In genomic region chr2:154551649-154552048, GRCh38 we compare ENCODE assay signal across 31 cellular contexts.
"Had no signal": no experiment of that assay in that cellular context is flagged by ENCODE, and none has a peak within 500 bp of the region (broad histone marks: within the 10 kb centered on the region; RNA-seq: fewer than 3 reads in every experiment).

No MANE protein-coding gene starts in this region.

- ATAC-seq: activated CD4-positive, CD25-positive, alpha-beta regulatory T cell treated with anti-CD3 and anti-CD28 coated beads, Interleukin-2, amount 50 U/mL, for 24 hours; activated CD8-positive, alpha-beta memory T cell treated with anti-CD3 and anti-CD28 coated beads, Interleukin-2, amount 10 ng/mL, durations not matched to agents 7 days and 5 days; activated CD8-positive, alpha-beta T cell treated with anti-CD3 and anti-CD28 coated beads, Interleukin-2, amount 10 ng/mL, durations not matched to agents 7 days and 5 days; activated naive CD8-positive, alpha-beta T cell treated with anti-CD3 and anti-CD28 coated beads, Interleukin-2, amount 50 U/mL, for 24 hours; body of pancreas; effector memory CD8-positive, alpha-beta T cell; foreskin keratinocyte; gastrocnemius medialis; heart left ventricle had no signal

- H3K27me3 ChIP-seq: adrenal gland, body of pancreas, esophagus muscularis mucosa, foreskin keratinocyte, gastrocnemius medialis, heart left ventricle had no signal

- H3K4me3 ChIP-seq: adrenal gland, body of pancreas, esophagus muscularis mucosa, gastrocnemius medialis, heart left ventricle had no signal

- H3K36me3 ChIP-seq: adrenal gland, esophagus muscularis mucosa, gastrocnemius medialis, heart left ventricle, WERI-Rb-1 had no signal

- H3K4me1 ChIP-seq: adrenal gland, body of pancreas, esophagus muscularis mucosa, foreskin keratinocyte, gastrocnemius medialis had no signal

- DNase-seq: activated B cell treated with CpG ODN at 0.5 μM for 24 hours; activated CD4-positive, alpha-beta T cell treated with anti-CD3 and anti-CD28 coated beads for 48 hours; activated CD4-positive, alpha-beta T cell treated with anti-CD3 and anti-CD28 coated beads, Interleukin-2, amount 50 U/mL, for 1 hour; activated CD4-positive, alpha-beta T cell treated with anti-CD3 and anti-CD28 coated beads, Interleukin-2, amount 50 U/mL, for 48 hours; activated CD8-positive, alpha-beta memory T cell treated with anti-CD3 and anti-CD28 coated beads, Interleukin-2, amount 10 ng/mL, durations not matched to agents 7 days and 5 days; activated CD8-positive, alpha-beta memory T cell treated with anti-CD3 and anti-CD28 coated beads, Interleukin-2, amount 50 U/mL, for 4 hours; activated CD8-positive, alpha-beta T cell treated with anti-CD3 and anti-CD28 coated beads, Interleukin-2, amount 10 ng/mL, durations not matched to agents 7 days and 5 days; activated effector memory CD4-positive, alpha-beta T cell treated with anti-CD3 and anti-CD28 coated beads, Interleukin-2, amount 50 U/mL, for 16 hours; activated naive CD4-positive, alpha-beta T cell treated with anti-CD3 and anti-CD28 coated beads for 36 hours; activated naive CD8-positive, alpha-beta T cell treated with anti-CD3 and anti-CD28 coated beads for 36 hours; activated naive CD8-positive, alpha-beta T cell treated with anti-CD3 and anti-CD28 coated beads, Interleukin-2, amount 50 U/mL, for 24 hours; activated T-cell treated with anti-CD3 and anti-CD28 coated beads, Interleukin-2, amount 50 U/mL, for 1 hour; activated T-cell treated with anti-CD3 and anti-CD28 coated beads, Interleukin-2, amount 50 U/mL, for 48 hours; adrenal gland; amygdala; aorta; body of pancreas; caudate nucleus; cortex of kidney; dermis blood vessel endothelial cell; effector CD4-positive, alpha-beta T cell; effector memory CD8-positive, alpha-beta T cell; erythroblast; foreskin keratinocyte; gastrocnemius medialis; glutamatergic neuron; heart left ventricle; T-helper 2 cell; WERI-Rb-1 had no signal

- H3K9me3 ChIP-seq: adrenal gland, gastrocnemius medialis had no signal

- H3K27ac ChIP-seq: adrenal gland, body of pancreas, esophagus muscularis mucosa, foreskin keratinocyte, gastrocnemius medialis, heart left ventricle, WERI-Rb-1 had no signal
